8 cellular contexts compared by ENCODE assay signal in genomic region chr19:4061178-4061682, GRCh38. TPM values are rescaled to one million over a fixed set of nuclear protein-coding genes. Genes with fewer than 3 reads are reported as not detected.
DNase-seq lines count a peak whose midpoint lies in the region; ATAC-seq and TF ChIP-seq lines count a peak whose summit lies in the region.

No MANE protein-coding gene starts in this region.

- H3K4me3 ChIP-seq in transverse colon: peak overlapping the region; percentile 23 to 100 (median 62)

- no peaks in the 10 kb centered on the region for H3K27me3 Mint-ChIP-seq in activated CD4-positive, alpha-beta T cell treated with anti-CD3 and anti-CD28 coated beads for 36 hours

- no peak for ATAC-seq in activated CD4-positive, alpha-beta T cell treated with anti-CD3 and anti-CD28 coated beads for 36 hours
- ATAC-seq in left lobe of liver (peak; percentile 55), GM21360 (IDR thresholded peaks at IDR 0.05; ENCODE audit: unreplicated experiment) (no peak), GM19455 (IDR thresholded peaks at IDR 0.05; ENCODE audit: unreplicated experiment) (no peak), GM18870 (IDR thresholded peaks at IDR 0.05; ENCODE audit: unreplicated experiment) (no peak)

- peak; percentile 50 for TF ChIP-seq POLR2A in transverse colon (IDR thresholded peaks at IDR 0.05)

- H3K27ac ChIP-seq in transverse colon: peak overlapping the region; percentile 97 to 100 (median 99)

- TF ChIP-seq CTCF in transverse colon (IDR thresholded peaks at IDR 0.05): no peak

- CTCF ChIA-PET in activated CD4-positive, alpha-beta T cell treated with anti-CD3 and anti-CD28 coated beads for 36 hours (lab: Charles Lee): interaction anchor here (0.7 kb wide), 1 partner anchor 10 kb away, joined by 3 read pairs; no protein-coding TSS in a partner anchor

- peaks cover 15% of the 10 kb centered on the region for H3K36me3 Mint-ChIP-seq in activated CD4-positive, alpha-beta T cell treated with anti-CD3 and anti-CD28 coated beads for 36 hours (ENCODE audit: low read depth)

- in situ Hi-C loops in transverse colon (cut with MboI; ENCODE audit: low pct_ligation_motif_present in 1 of 4, low pct_unique_long_range_greater_than_20kb in 1 of 4, low sequenced_read_pairs in 3 of 4): no loop called here

- POLR2A ChIA-PET in activated CD4-positive, alpha-beta T cell treated with anti-CD3 and anti-CD28 coated beads for 36 hours (lab: Charles Lee): interaction anchor here (0.6 kb wide), 1 partner anchor 36 kb away, joined by 6 read pairs; no protein-coding TSS in a partner anchor

- WGBS in transverse colon (ENCODE audit: low coverage in 1 of 2), 2 donors: 14% methylated on average over 10 of the region's 23 CpGs; no CpG with 5 or more reads in 1 of the 2 donors

- H3K9me3 ChIP-seq in transverse colon: no peaks in the 10 kb centered on the region

- H3K4me1 ChIP-seq in transverse colon: peaks cover 58 to 74% (median 66%) of the 10 kb centered on the region in 4 donors

- H3K4me3 Mint-ChIP-seq in activated CD4-positive, alpha-beta T cell treated with anti-CD3 and anti-CD28 coated beads for 36 hours: no peak overlapping the region

- peaks cover 46% of the 10 kb centered on the region for H3K4me1 Mint-ChIP-seq in activated CD4-positive, alpha-beta T cell treated with anti-CD3 and anti-CD28 coated beads for 36 hours

- H3K27ac Mint-ChIP-seq in activated CD4-positive, alpha-beta T cell treated with anti-CD3 and anti-CD28 coated beads for 36 hours: no peak overlapping the region

- no peaks in the 10 kb centered on the region for H3K27me3 ChIP-seq in transverse colon

- DNase-seq in activated CD4-positive, alpha-beta T cell treated with anti-CD3 and anti-CD28 coated beads for 36 hours: peak; percentile 53
- DNase-seq in activated CD4-positive, alpha-beta T cell treated with anti-CD3 and anti-CD28 coated beads for 1 hour: no peak
- DNase-seq in amniotic epithelial cell (ENCODE audit: low read depth) (peak; percentile 58), left lobe of liver (ENCODE audit: low spot score) (peak; percentile 97), transverse colon (peak; percentile 95)

- intact Hi-C loops in activated CD4-positive, alpha-beta T cell treated with anti-CD3 and anti-CD28 coated beads for 36 hours (cut with DNase I, micrococcal nuclease): loop anchor here in 1 of 2 experiments (5.0 kb wide), 1 partner anchor 54 kb away; the partner anchor contains the start of gene PIAS4
- intact Hi-C loops in transverse colon (cut with DNase I; ENCODE audit: low total_unique reads): no loop called here

- peak; percentile 98 for TF ChIP-seq EP300 in transverse colon (IDR thresholded peaks at IDR 0.05; ENCODE audit: low read depth)

- no peaks in the 10 kb centered on the region for H3K36me3 ChIP-seq in transverse colon

- H3K9me3 Mint-ChIP-seq in activated CD4-positive, alpha-beta T cell treated with anti-CD3 and anti-CD28 coated beads for 36 hours (ENCODE audit: low read depth): no peaks in the 10 kb centered on the region

RNA-seq across cellular contexts. Expression of gene ZBTB7A, which starts 5.5 kb away (rescaled TPM):
- total RNA-seq in activated CD4-positive, alpha-beta T cell treated with anti-CD3 and anti-CD28 coated beads for 36 hours: 10 to 100 TPM; 24.0 to 26.4 TPM
- total RNA-seq in left lobe of liver: 33.3 TPM
- 100 to 1,000 TPM; 101 to 224 (median 141) TPM for total RNA-seq in transverse colon

RNA-seq across cellular contexts. Expression of gene PIAS4, which starts 53.7 kb away (rescaled TPM):
- total RNA-seq in activated CD4-positive, alpha-beta T cell treated with anti-CD3 and anti-CD28 coated beads for 36 hours: 10 to 100 TPM; 23.0 to 37.3 TPM
- total RNA-seq in left lobe of liver (13.6 TPM), transverse colon (100 to 1,000 TPM in 1 of 4 donors, 10 to 100 TPM in 3; 15.5 to 110 (median 23.0) TPM)
